Comparison of ENCODE assay signal across 18 cellular contexts in the genomic region with DNA sequence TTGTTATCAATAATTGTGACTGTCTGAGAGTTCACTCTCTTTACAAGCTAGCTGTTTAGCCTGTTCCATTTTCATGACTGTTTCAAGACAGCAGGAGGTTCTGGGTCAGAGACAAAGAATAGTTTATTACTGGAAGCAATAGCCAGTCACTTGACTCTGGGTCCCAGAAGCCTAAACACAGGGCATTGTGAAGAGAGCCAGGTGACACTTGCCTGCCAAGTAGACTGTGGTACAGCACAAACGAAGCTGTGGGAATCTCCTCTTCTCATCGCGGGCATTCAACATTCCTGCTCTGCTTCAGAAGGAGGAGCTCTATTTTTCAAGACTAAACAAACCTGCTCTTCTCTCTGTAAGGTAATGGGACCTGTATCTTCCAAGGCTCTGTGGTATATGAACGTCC.
DNase-seq lines count a peak whose midpoint lies in the region; ATAC-seq and TF ChIP-seq lines count a peak whose summit lies in the region.
"Had no signal": no experiment of that assay in that cellular context is flagged by ENCODE, and none has a peak within 500 bp of the region (broad histone marks: within the 10 kb centered on the region; RNA-seq: fewer than 3 reads in every experiment).

No MANE protein-coding gene starts in this region.

- H3K4me3 Mint-ChIP-seq in neural progenitor cell, result no peak overlapping the region
- H3K4me3 Mint-ChIP-seq: CD4-positive, alpha-beta T cell had no signal

- H3K4me1 Mint-ChIP-seq in neural progenitor cell, result peaks cover 7% of the 10 kb centered on the region

- no peak overlapping the region for H3K27ac Mint-ChIP-seq in neural progenitor cell
- H3K27ac Mint-ChIP-seq: CD4-positive, alpha-beta T cell had no signal

- H2AFZ ChIP-seq in ACC112 (ENCODE audit: low read length, unreplicated experiment), result peak overlapping the region; percentile 38
- peak overlapping the region; percentile 17 for H2AFZ ChIP-seq in neural progenitor cell (replicated peaks)

- no peaks in the 10 kb centered on the region for H3K27me3 ChIP-seq in ACC112 (ENCODE audit: insufficient read depth, low read length)
- H3K27me3 ChIP-seq in H7 (ENCODE audit: control insufficient read depth, insufficient read depth, low read length), result no peaks in the 10 kb centered on the region
- H3K27me3 ChIP-seq in neural progenitor cell, result no peaks in the 10 kb centered on the region

- no peak overlapping the region for H3K9ac ChIP-seq in neural progenitor cell

- H4K20me1 ChIP-seq in neural progenitor cell (ENCODE audit: low read depth), result no peaks in the 10 kb centered on the region

- no peaks in the 10 kb centered on the region for H3K36me3 ChIP-seq in ACC112 (ENCODE audit: insufficient read depth, low read length)
- H3K36me3 ChIP-seq in H7 (replicated peaks; ENCODE audit: control insufficient read depth, insufficient read depth, low read length), result no peaks in the 10 kb centered on the region
- H3K36me3 ChIP-seq in neural progenitor cell, result no peaks in the 10 kb centered on the region
- H3K36me3 ChIP-seq: HAP-1 had no signal

- no peaks in the 10 kb centered on the region for H3K9me3 ChIP-seq in neural progenitor cell (ENCODE audit: low read depth)
- H3K9me3 ChIP-seq: Caco-2, HAP-1 had no signal

- DNase-seq in H7 (peak; percentile 3), SK-MEL-5 (ENCODE audit: low read depth, low spot score) (peak; percentile 95), neural progenitor cell (ENCODE audit: low spot score) (no peak), NCI-H82 treated with DMSO at 0.1 percent for 48 hours (lab: John Stamatoyannopoulos, UW; ENCODE audit: unreplicated experiment) (no peak), NCI-H1048 (lab: John Stamatoyannopoulos, UW) (no peak)
- DNase-seq: AML-193; Caco-2; CD4-positive, alpha-beta T cell; DMS153; DND-41; EL had no signal

- in situ Hi-C loops in SK-MEL-5 (cut with HindIII; ENCODE audit: low pct_unique_long_range_greater_than_20kb, low sequenced_read_pairs), result no loop called here

- H3K4me3 ChIP-seq in ACC112 (ENCODE audit: low read depth, low read length) (no peak overlapping the region), H7 (ENCODE audit: insufficient read depth, low read depth, low read length) (no peak overlapping the region), neural progenitor cell (no peak overlapping the region)
- H3K4me3 ChIP-seq: GM12878, HAP-1 had no signal

- H3K79me2 ChIP-seq in ACC112 (ENCODE audit: control insufficient read depth, insufficient read depth, low read length, unreplicated experiment) (no peaks in the 10 kb centered on the region), neural progenitor cell (ENCODE audit: low read depth) (no peaks in the 10 kb centered on the region)

- no peak for ATAC-seq in HG03097 (IDR thresholded peaks at IDR 0.05; ENCODE audit: low FRiP score, unreplicated experiment)
- ATAC-seq in HG02884 (IDR thresholded peaks at IDR 0.05; ENCODE audit: unreplicated experiment), result no peak
- ATAC-seq: GM12878 had no signal

- no peak overlapping the region for H3K27ac ChIP-seq in ACC112 (ENCODE audit: low read depth, low read length)
- H3K27ac ChIP-seq in neural progenitor cell, result no peak overlapping the region
- H3K27ac ChIP-seq: C4-2B, HL-60 had no signal

- H3K36me3 Mint-ChIP-seq in neural progenitor cell, result no peaks in the 10 kb centered on the region

- no peak for TF ChIP-seq CTCF in neural progenitor cell (IDR thresholded peaks at IDR 0.05)

- no peak overlapping the region for H3K4me2 ChIP-seq in neural progenitor cell

- H3K4me1 ChIP-seq in ACC112 (ENCODE audit: control insufficient read depth, insufficient read depth, low read length, unreplicated experiment) (no peaks in the 10 kb centered on the region), neural progenitor cell (no peaks in the 10 kb centered on the region)
- H3K4me1 ChIP-seq: Caco-2, HAP-1 had no signal

- H3K9me3 Mint-ChIP-seq in neural progenitor cell, result no peaks in the 10 kb centered on the region

- H3K27me3 Mint-ChIP-seq in neural progenitor cell (ENCODE audit: insufficient read depth, low read depth), result peaks cover 2% of the 10 kb centered on the region
- H3K27me3 Mint-ChIP-seq: CD4-positive, alpha-beta T cell had no signal

- H3F3A ChIP-seq in neural progenitor cell (ENCODE audit: low read depth), result no peaks in the 10 kb centered on the region

Comparison
In these comparisons a context has a peak if more than half of its experiments do, and no peak if none do; other contexts are left out.
1. DNase-seq: peak in H7 (single experiment) and SK-MEL-5 (single experiment); none in neural progenitor cell (single experiment), NCI-H82 treated with DMSO at 0.1 percent for 48 hours (single experiment) and NCI-H1048 (single experiment).